ENCODE assay signal across 9 cellular contexts in genomic region chr2:40448476-40449079, GRCh38. TPM values are rescaled to one million over a fixed set of nuclear protein-coding genes. Genes with fewer than 3 reads are reported as not detected.
A peak's percentile ranks its signal among the peaks of the same experiment; 100 is the strongest.
DNase-seq lines count a peak whose midpoint lies in the region; ATAC-seq, FAIRE-seq and TF ChIP-seq lines count a peak whose summit lies in the region.
"Had no signal": no experiment of that assay in that cellular context is flagged by ENCODE, and none has a peak within 500 bp of the region (broad histone marks: within the 10 kb centered on the region; RNA-seq: fewer than 3 reads in every experiment).

No MANE protein-coding gene starts in this region.

- H3K4me2 ChIP-seq in H1 (ENCODE audit: insufficient read depth in 1 of 2, low read depth in 2 of 2, low read length in 2 of 2): no peak overlapping the region

- H3K4ac ChIP-seq in H1 (replicated peaks; ENCODE audit: insufficient read length, low read depth, low read length): no peak overlapping the region

- H3K23ac ChIP-seq in H1 (ENCODE audit: insufficient read length): no peak overlapping the region

- H4K20me1 ChIP-seq in H1 (replicated peaks in 1 of 2; ENCODE audit: control insufficient read depth in 1 of 2, insufficient read depth in 2 of 2, low read length in 2 of 2): no peaks in the 10 kb centered on the region

- H3K9me3 Mint-ChIP-seq in immature natural killer cell: peaks cover 0 to 7% (median 6%) of the 10 kb centered on the region in 6 donors
- H3K9me3 Mint-ChIP-seq: stimulated activated naive CD8-positive, alpha-beta T cell treated with anti-CD3 and anti-CD28 coated beads, Interleukin-15, Interleukin-2, amounts not matched to agents 100 ng/mL and 50 ng/mL, for 24 hours had no signal

- peaks cover 7 to 9% (median 7%) of the 10 kb centered on the region in 3 donors for H3K27me3 Mint-ChIP-seq in immature natural killer cell (ENCODE audit: low read depth in 3 of 3)

- H2AFZ ChIP-seq in H1 (ENCODE audit: low read length): no peak overlapping the region

- peak; percentile 60 for FAIRE-seq in H1 (lab: Jason Lieb, UNC)

- DNase-seq in AG09319 (ENCODE audit: extremely low read depth, low read depth) (no peak), NCI-H460 (ENCODE audit: extremely low read depth, low read depth) (peak; percentile 51), H1 (ENCODE audit: low read depth in 1 of 2, low spot score in 2 of 2) (no peak), retinal pigment epithelial cell (ENCODE audit: low read depth) (no peak), foreskin melanocyte (no peak), immature natural killer cell (no peak)

- no peaks in the 10 kb centered on the region for H3K9me3 ChIP-seq in H1 (ENCODE audit: insufficient read depth in 2 of 2, low read depth in 1 of 2, low read length in 1 of 2)

- H2AK5ac ChIP-seq in H1 (ENCODE audit: low read depth, low read length): no peak overlapping the region

- WGBS in H1 (ENCODE audit: extremely low coverage in 1 of 2, insufficient coverage in 1 of 2, insufficient read length in 1 of 2, insufficient replicate concordance in 2 of 2, low coverage in 1 of 2, low lambda C conversion rate in 2 of 2, missing lambda C conversion rate in 1 of 2), 2 experiments: 36% methylated on average over 3 of the region's 3 CpGs; no CpG with 5 or more reads in 1 of the 2 experiments

- no peak overlapping the region for H3K27ac ChIP-seq in H1 (ENCODE audit: low read depth, low read length)

- H4K5ac ChIP-seq in H1 (ENCODE audit: insufficient read length, low read depth, low read length): no peak overlapping the region

- no peak overlapping the region for H3K56ac ChIP-seq in H1 (replicated peaks; ENCODE audit: insufficient read length, low read depth, low read length)

- no peak overlapping the region for H3K9ac ChIP-seq in H1 (replicated peaks in 1 of 4; ENCODE audit: extremely low read depth in 1 of 4, low read depth in 3 of 4, low read length in 3 of 4)

- no peak overlapping the region for H2BK120ac ChIP-seq in H1 (replicated peaks; ENCODE audit: low read depth, low read length)

- H3K4me3 ChIP-seq in H1 (ENCODE audit: extremely low read depth in 1 of 4, insufficient read depth in 2 of 4, low read depth in 3 of 4, low read length in 4 of 4) (no peak overlapping the region), retinal pigment epithelial cell (ENCODE audit: low read length) (no peak overlapping the region)

- no peaks in the 10 kb centered on the region for H3K36me3 ChIP-seq in H1 (ENCODE audit: control insufficient read depth in 2 of 4, insufficient read depth in 4 of 4, low read length in 3 of 4)

- peak; percentile 72 for TF ChIP-seq CTCF in AG09319 (IDR thresholded peaks at IDR 0.05; ENCODE audit: low read depth, low read length)
- peak in 2 of 3 experiments; percentile 62 to 76; a peak in 3 of 4 replicates for TF ChIP-seq CTCF in H1 (IDR thresholded peaks at IDR 0.05; ENCODE audit: control extremely low read depth in 1 of 3, insufficient read depth in 1 of 3, low read depth in 1 of 3, low read length in 3 of 3)
- TF ChIP-seq CTCF in retinal pigment epithelial cell (conservative IDR thresholded peaks at IDR 0.05; ENCODE audit: low read depth, low read length): peak; percentile 69

- no peak overlapping the region for H2BK20ac ChIP-seq in H1 (ENCODE audit: low read length)

- no peak overlapping the region for H4K8ac ChIP-seq in H1 (ENCODE audit: extremely low read depth, insufficient read depth, low read length)

- no peak overlapping the region for H2BK15ac ChIP-seq in H1 (ENCODE audit: low read length)

- TF ChIP-seq RAD21 in H1 (IDR thresholded peaks at IDR 0.05 in 1 of 2, conservative IDR thresholded peaks at IDR 0.05 in 1 of 2; ENCODE audit: low read depth in 2 of 2, low read length in 2 of 2): peak; percentile 61 to 74

- POLR2A ChIA-PET in H1 (lab: Charles Lee; ENCODE audit: partially characterized antibody): no interaction called here

- peaks cover 5 to 35% (median 24%) of the 10 kb centered on the region in 4 experiments; a peak in 6 of 7 replicates for H3K27me3 ChIP-seq in H1 (replicated peaks in 1 of 4; ENCODE audit: control insufficient read depth in 3 of 4, extremely low read depth in 1 of 4, insufficient read depth in 3 of 4, low read length in 3 of 4)

- H3K4me1 Mint-ChIP-seq in immature natural killer cell: peaks cover 7 to 23% of the 10 kb centered on the region in 2 donors

- no peaks in the 10 kb centered on the region for H3K79me1 ChIP-seq in H1 (ENCODE audit: low read depth, low read length)

- H2BK5ac ChIP-seq in H1 (ENCODE audit: low read depth, low read length): no peak overlapping the region

- H3K23me2 ChIP-seq in H1 (ENCODE audit: low read depth, low read length): peaks cover 9% of the 10 kb centered on the region

- no peaks in the 10 kb centered on the region for H3K79me2 ChIP-seq in H1 (ENCODE audit: control insufficient read depth in 1 of 2, insufficient read depth in 2 of 2, low read length in 2 of 2)

- no peak overlapping the region for H3K27ac Mint-ChIP-seq in immature natural killer cell
- H3K27ac Mint-ChIP-seq: stimulated activated naive CD8-positive, alpha-beta T cell treated with anti-CD3 and anti-CD28 coated beads, Interleukin-15, Interleukin-2, amounts not matched to agents 100 ng/mL and 50 ng/mL, for 24 hours had no signal

- H3K4me1 ChIP-seq in H1 (replicated peaks in 1 of 4; ENCODE audit: control insufficient read depth in 3 of 4, insufficient read depth in 4 of 4, low read length in 3 of 4): peaks cover 3 to 12% (median 4%) of the 10 kb centered on the region in 4 experiments; a peak in 6 of 7 replicates

- TF ChIP-seq POLR2A in H1 (IDR thresholded peaks at IDR 0.05; ENCODE audit: control extremely low read depth in 1 of 2, low read depth in 2 of 2, low read length in 2 of 2): no peak

- no peak overlapping the region for H3K18ac ChIP-seq in H1 (ENCODE audit: extremely low read depth, low read length)

- ATAC-seq in GM21360 (IDR thresholded peaks at IDR 0.05; ENCODE audit: unreplicated experiment): peak; percentile 38
- ATAC-seq in HG02870 (IDR thresholded peaks at IDR 0.05; ENCODE audit: unreplicated experiment): no peak

- TF ChIP-seq EP300 in H1 (IDR thresholded peaks at IDR 0.05; ENCODE audit: borderline replicate concordance in 1 of 2, low read depth in 2 of 2, low read length in 2 of 2): no peak

- H3K14ac ChIP-seq in H1 (ENCODE audit: insufficient read length): no peak overlapping the region

- no peak overlapping the region for H4K91ac ChIP-seq in H1 (replicated peaks; ENCODE audit: insufficient read length, low read length)

- peaks cover 0 to 4% (median 0%) of the 10 kb centered on the region in 3 donors for H3K36me3 Mint-ChIP-seq in immature natural killer cell

- no peak overlapping the region for H2BK12ac ChIP-seq in H1 (ENCODE audit: low read depth, low read length)

- no peak overlapping the region for H3K4me3 Mint-ChIP-seq in immature natural killer cell
- H3K4me3 Mint-ChIP-seq: stimulated activated naive CD8-positive, alpha-beta T cell treated with anti-CD3 and anti-CD28 coated beads, Interleukin-15, Interleukin-2, amounts not matched to agents 100 ng/mL and 50 ng/mL, for 24 hours had no signal

- CTCF ChIA-PET in H1 (lab: Charles Lee; ENCODE audit: partially characterized antibody): interaction anchor here (0.6 to 6.0 kb wide), 22 partner anchors 7 to 535 kb away, joined by 3 to 42 read pairs (median 4); no protein-coding TSS in a partner anchor

TF ChIP-seq in H1, 55 proteins besides CTCF, POLR2A, EP300 and RAD21 (continues in another document):
- no peak for TF ChIP-seq ATF2 (IDR thresholded peaks at IDR 0.05; ENCODE audit: low read length)
- TF ChIP-seq TCF12 (IDR thresholded peaks at IDR 0.05; ENCODE audit: low read depth, low read length): no peak
- TF ChIP-seq TEAD4 (IDR thresholded peaks at IDR 0.05; ENCODE audit: low read depth, low read length): peak; percentile 52; the same call in 1 of the 2 replicates

RNA-seq across cellular contexts. Expression of gene SLC8A1, which starts 3.3 kb away (rescaled TPM):
- total RNA-seq in NCI-H460 (2014; rRNA removed; shearing (Covaris generic)): 4.5 and 5.4 TPM in 2 replicates
- polyA plus RNA-seq in NCI-H460 (2014; cell fraction: nucleus; rRNA removed): 0.55 and 0.58 TPM in 2 replicates
- total RNA-seq in H1 (2021; fragmentation: NEBNext Ultra II Directional; extraction: Animal tissue kit (Norgen Biotek cat#: 25700)): 3.2 and 3.6 TPM in 2 replicates
- polyA plus RNA-seq in H1 (2011; rRNA removed) (0.42 and 0.68 TPM in 2 replicates), immature natural killer cell (under 1 TPM; 0.01 to 0.34 (median 0.11) TPM)
- 0.59 TPM for polyA plus RNA-seq in H1 (2011; cell fraction: cytosol; rRNA removed)
- 0.81 TPM for polyA plus RNA-seq in H1 (2011; cell fraction: nucleus; rRNA removed)
- polyA plus RNA-seq in H1 (2012, experiment 1 of 2): 1.3 to 2.9 TPM (median 1.9 TPM) in 4 replicates
- 0.16 TPM for polyA plus RNA-seq in H1 (2012, experiment 2 of 2)
- polyA plus RNA-seq in H1 (2013, experiment 1 of 2): 2.2 TPM
- 2.4 TPM for polyA plus RNA-seq in H1 (2013, experiment 2 of 2)
- 7.7 and 10.3 TPM in 2 replicates for polyA minus RNA-seq in H1 (2011; rRNA and poly(A)+ RNA removed)
- 1.5 TPM for polyA minus RNA-seq in H1 (2011; cell fraction: cytosol; rRNA and poly(A)+ RNA removed)
- 7.3 TPM for polyA minus RNA-seq in H1 (2011; cell fraction: nucleus; rRNA and poly(A)+ RNA removed)
